ENCODE assay signal across 19 cellular contexts in genomic region chr17:76193616-76194015, GRCh38. TPM values are rescaled to one million over a fixed set of nuclear protein-coding genes. Genes with fewer than 3 reads are reported as not detected.
DNase-seq lines count a peak whose midpoint lies in the region; ATAC-seq and TF ChIP-seq lines count a peak whose summit lies in the region.
"Had no signal": no experiment of that assay in that cellular context is flagged by ENCODE, and none has a peak within 500 bp of the region (broad histone marks: within the 10 kb centered on the region; RNA-seq: fewer than 3 reads in every experiment).

No MANE protein-coding gene starts in this region.

- ATAC-seq in activated naive CD8-positive, alpha-beta T cell treated with anti-CD3 and anti-CD28 coated beads, Interleukin-2, amount 50 U/mL, for 24 hours: no peak
- ATAC-seq: gastrocnemius medialis had no signal

- H3K27ac ChIP-seq in prostate gland: no peak overlapping the region
- H3K27ac ChIP-seq: neutrophil, stomach had no signal

- TF ChIP-seq CTCF in prostate gland (IDR thresholded peaks at IDR 0.05): no peak

- H3K27ac Mint-ChIP-seq in activated CD4-positive, alpha-beta T cell treated with anti-CD3 and anti-CD28 coated beads, Interleukin-2, amount 10 ng/mL, durations not matched to agents 7 days and 5 days: peak overlapping the region; percentile 96
- peak overlapping the region; percentile 91 for H3K27ac Mint-ChIP-seq in activated naive CD8-positive, alpha-beta T cell treated with anti-CD3 and anti-CD28 coated beads, Interleukin-2, amount 50 U/mL, for 24 hours
- peak overlapping the region; percentile 98 for H3K27ac Mint-ChIP-seq in stimulated activated naive CD8-positive, alpha-beta T cell treated with anti-CD3 and anti-CD28 coated beads, Interleukin-15, Interleukin-2, amounts not matched to agents 100 ng/mL and 50 ng/mL, for 24 hours
- H3K27ac Mint-ChIP-seq: memory B cell had no signal

- H3K9me3 ChIP-seq in prostate gland: no peaks in the 10 kb centered on the region
- H3K9me3 ChIP-seq: gastrocnemius medialis, neutrophil, stomach had no signal

- no peaks in the 10 kb centered on the region for H3K36me3 ChIP-seq in prostate gland
- H3K36me3 ChIP-seq: gastrocnemius medialis, neutrophil, stomach had no signal

- H3K4me1 ChIP-seq in prostate gland (replicated peaks): peaks cover 15% of the 10 kb centered on the region

- H3K9me3 Mint-ChIP-seq in activated CD4-positive, alpha-beta T cell treated with anti-CD3 and anti-CD28 coated beads, Interleukin-2, amount 10 ng/mL, durations not matched to agents 7 days and 5 days: peaks cover 2% of the 10 kb centered on the region
- H3K9me3 Mint-ChIP-seq in activated naive CD8-positive, alpha-beta T cell treated with anti-CD3 and anti-CD28 coated beads, Interleukin-2, amount 50 U/mL, for 24 hours: no peaks in the 10 kb centered on the region
- H3K9me3 Mint-ChIP-seq in stimulated activated naive CD8-positive, alpha-beta T cell treated with anti-CD3 and anti-CD28 coated beads, Interleukin-15, Interleukin-2, amounts not matched to agents 100 ng/mL and 50 ng/mL, for 24 hours: no peaks in the 10 kb centered on the region
- H3K9me3 Mint-ChIP-seq: memory B cell had no signal

- peak; percentile 31 for DNase-seq in activated naive CD4-positive, alpha-beta T cell treated with Interleukin-2 at 50 U/mL for 16 hours
- no peak for DNase-seq in activated naive CD4-positive, alpha-beta T cell (lab: John Stamatoyannopoulos, UW)
- peak; percentile 72 for DNase-seq in activated CD4-positive, alpha-beta T cell treated with anti-CD3 and anti-CD28 coated beads, Interleukin-2, amount 10 ng/mL, durations not matched to agents 7 days and 5 days
- DNase-seq in activated naive CD8-positive, alpha-beta T cell treated with anti-CD3 and anti-CD28 coated beads, Interleukin-2, amount 50 U/mL, for 24 hours: no peak
- no peak for DNase-seq in prostate gland (ENCODE audit: low spot score)
- no peak for DNase-seq in kidney tubule cell (ENCODE audit: low spot score)
- DNase-seq in hippocampal formation (lab: John Stamatoyannopoulos, UW): no peak
- DNase-seq: activated CD4-positive, CD25-positive, alpha-beta regulatory T cell; activated gamma-delta T cell treated with Interleukin-2 at 50 U/mL for 16 hours; gastrocnemius medialis; GOT3; NCI-H146; NCI-H510A; stomach; SW 1271 had no signal

- peaks cover 89% of the 10 kb centered on the region for H3K4me1 Mint-ChIP-seq in activated CD4-positive, alpha-beta T cell treated with anti-CD3 and anti-CD28 coated beads, Interleukin-2, amount 10 ng/mL, durations not matched to agents 7 days and 5 days
- H3K4me1 Mint-ChIP-seq in activated naive CD8-positive, alpha-beta T cell treated with anti-CD3 and anti-CD28 coated beads, Interleukin-2, amount 50 U/mL, for 24 hours: peaks cover 84% of the 10 kb centered on the region
- peaks cover 92% of the 10 kb centered on the region for H3K4me1 Mint-ChIP-seq in stimulated activated naive CD8-positive, alpha-beta T cell treated with anti-CD3 and anti-CD28 coated beads, Interleukin-15, Interleukin-2, amounts not matched to agents 100 ng/mL and 50 ng/mL, for 24 hours (ENCODE audit: low read depth)

- intact Hi-C loops in prostate gland (cut with DNase I): no loop called here

- peaks cover 69% of the 10 kb centered on the region for H3K36me3 Mint-ChIP-seq in activated CD4-positive, alpha-beta T cell treated with anti-CD3 and anti-CD28 coated beads, Interleukin-2, amount 10 ng/mL, durations not matched to agents 7 days and 5 days (ENCODE audit: low read depth)
- H3K36me3 Mint-ChIP-seq in activated naive CD8-positive, alpha-beta T cell treated with anti-CD3 and anti-CD28 coated beads, Interleukin-2, amount 50 U/mL, for 24 hours (ENCODE audit: low read depth): peaks cover 10% of the 10 kb centered on the region
- peaks cover 28% of the 10 kb centered on the region for H3K36me3 Mint-ChIP-seq in stimulated activated naive CD8-positive, alpha-beta T cell treated with anti-CD3 and anti-CD28 coated beads, Interleukin-15, Interleukin-2, amounts not matched to agents 100 ng/mL and 50 ng/mL, for 24 hours (ENCODE audit: low read depth)
- H3K36me3 Mint-ChIP-seq: memory B cell had no signal

- no peaks in the 10 kb centered on the region for H3K27me3 ChIP-seq in prostate gland (replicated peaks; ENCODE audit: insufficient read depth)
- H3K27me3 ChIP-seq: gastrocnemius medialis, stomach had no signal

- CTCF ChIA-PET in activated CD4-positive, alpha-beta T cell treated with anti-CD3 and anti-CD28 coated beads, Interleukin-2, amount 10 ng/mL, durations not matched to agents 7 days and 5 days (lab: Charles Lee): interaction anchor here (1.0 to 5.6 kb wide), 6 partner anchors 10 to 86 kb away, joined by 3 to 59 read pairs (median 4); no protein-coding TSS in a partner anchor

- no peaks in the 10 kb centered on the region for H3K27me3 Mint-ChIP-seq in activated CD4-positive, alpha-beta T cell treated with anti-CD3 and anti-CD28 coated beads, Interleukin-2, amount 10 ng/mL, durations not matched to agents 7 days and 5 days
- H3K27me3 Mint-ChIP-seq in activated naive CD8-positive, alpha-beta T cell treated with anti-CD3 and anti-CD28 coated beads, Interleukin-2, amount 50 U/mL, for 24 hours: no peaks in the 10 kb centered on the region
- no peaks in the 10 kb centered on the region for H3K27me3 Mint-ChIP-seq in stimulated activated naive CD8-positive, alpha-beta T cell treated with anti-CD3 and anti-CD28 coated beads, Interleukin-15, Interleukin-2, amounts not matched to agents 100 ng/mL and 50 ng/mL, for 24 hours
- H3K27me3 Mint-ChIP-seq: memory B cell had no signal

- TF ChIP-seq POLR2A in prostate gland (IDR thresholded peaks at IDR 0.05): no peak

- H3K4me3 ChIP-seq in prostate gland: no peak overlapping the region
- H3K4me3 ChIP-seq: gastrocnemius medialis, stomach had no signal

- 82% methylated on average over 12 of the region's 12 CpGs for WGBS in prostate gland

- POLR2A ChIA-PET in activated CD4-positive, alpha-beta T cell treated with anti-CD3 and anti-CD28 coated beads, Interleukin-2, amount 10 ng/mL, durations not matched to agents 7 days and 5 days (lab: Charles Lee): interaction anchor here (1.2 to 1.7 kb wide), 2 partner anchors 53 to 73 kb away, joined by 6 to 7 read pairs; no protein-coding TSS in a partner anchor

- peak overlapping the region; percentile 57 for H3K4me3 Mint-ChIP-seq in activated CD4-positive, alpha-beta T cell treated with anti-CD3 and anti-CD28 coated beads, Interleukin-2, amount 10 ng/mL, durations not matched to agents 7 days and 5 days
- peak overlapping the region; percentile 67 for H3K4me3 Mint-ChIP-seq in activated naive CD8-positive, alpha-beta T cell treated with anti-CD3 and anti-CD28 coated beads, Interleukin-2, amount 50 U/mL, for 24 hours
- peak overlapping the region; percentile 76 for H3K4me3 Mint-ChIP-seq in stimulated activated naive CD8-positive, alpha-beta T cell treated with anti-CD3 and anti-CD28 coated beads, Interleukin-15, Interleukin-2, amounts not matched to agents 100 ng/mL and 50 ng/mL, for 24 hours
- H3K4me3 Mint-ChIP-seq: memory B cell had no signal

RNA-seq across cellular contexts. Expression of gene RNF157, which starts 46.7 kb away (rescaled TPM):
- 100 to 1,000 TPM; 121 to 129 TPM for total RNA-seq in activated CD4-positive, alpha-beta T cell treated with anti-CD3 and anti-CD28 coated beads, Interleukin-2, amount 10 ng/mL, durations not matched to agents 7 days and 5 days
- 10 to 100 TPM in 1 of 2 donors, 1 to 10 TPM in 1; 1.6 to 47.5 TPM for total RNA-seq in prostate gland

RNA-seq across cellular contexts. Expression of gene FOXJ1, which starts 52.6 kb away (rescaled TPM):
- under 1 TPM; 0.20 to 0.48 TPM for total RNA-seq in activated CD4-positive, alpha-beta T cell treated with anti-CD3 and anti-CD28 coated beads, Interleukin-2, amount 10 ng/mL, durations not matched to agents 7 days and 5 days
- 10 to 100 TPM in 1 of 2 donors, under 1 TPM in 1; 0.55 to 11.2 TPM for total RNA-seq in prostate gland
- total RNA-seq: endothelial cell of umbilical vein had no signal

Comparison
In these comparisons a context has a peak if more than half of its experiments do, and no peak if none do; other contexts are left out.
1. DNase-seq: peak in activated naive CD4-positive, alpha-beta T cell treated with Interleukin-2 at 50 U/mL for 16 hours (single experiment) and activated CD4-positive, alpha-beta T cell treated with anti-CD3 and anti-CD28 coated beads, Interleukin-2, amount 10 ng/mL, durations not matched to agents 7 days and 5 days (single experiment); none in activated naive CD4-positive, alpha-beta T cell (0 of 4), activated naive CD8-positive, alpha-beta T cell treated with anti-CD3 and anti-CD28 coated beads, Interleukin-2, amount 50 U/mL, for 24 hours (single experiment), prostate gland (single experiment), kidney tubule cell (single experiment) and hippocampal formation (0 of 2).
2. Peak in every context shown above with its lines, with median percentiles within 50 percentile points of each other: H3K27ac Mint-ChIP-seq and H3K4me3 Mint-ChIP-seq.